14 cellular contexts compared by ENCODE assay signal in the genomic region with DNA sequence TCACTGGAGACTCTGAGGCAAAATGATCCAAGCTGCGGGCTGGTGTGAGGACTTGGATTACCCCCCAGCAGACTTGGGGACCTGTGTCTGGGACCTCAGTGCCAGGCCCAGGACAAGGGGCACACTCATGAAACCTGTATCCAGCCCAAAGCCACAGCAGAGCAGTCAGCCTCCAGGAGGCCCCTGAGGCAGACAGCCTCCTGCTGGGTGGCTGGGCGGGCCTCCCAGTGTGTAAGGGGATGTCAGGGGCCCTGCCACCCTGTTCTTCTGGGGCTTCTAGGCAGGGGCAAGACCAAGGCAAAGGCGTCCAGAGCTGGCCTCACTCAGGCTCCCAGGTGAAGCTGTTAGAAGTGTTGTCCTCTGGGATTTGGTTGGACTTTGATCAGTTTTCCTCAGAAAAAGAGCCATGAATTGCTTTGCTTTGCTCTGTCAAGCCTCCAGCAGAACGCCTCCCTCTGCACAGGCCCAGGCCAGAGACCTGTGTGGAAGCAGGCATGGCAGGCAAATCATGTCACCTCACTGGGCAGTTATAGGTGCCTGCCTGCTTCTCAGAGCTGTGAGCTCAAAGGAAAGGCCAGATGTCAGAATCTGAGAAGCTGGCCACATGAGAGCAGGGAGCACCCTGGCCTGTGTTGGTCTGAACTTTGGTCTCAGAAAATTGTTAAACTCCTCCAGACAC.
DNase-seq lines count a peak whose midpoint lies in the region; ATAC-seq and TF ChIP-seq lines count a peak whose summit lies in the region.
"Had no signal": no experiment of that assay in that cellular context is flagged by ENCODE, and none has a peak within 500 bp of the region (broad histone marks: within the 10 kb centered on the region; RNA-seq: fewer than 3 reads in every experiment).

No MANE protein-coding gene starts in this region.

- peak overlapping the region; percentile 95; the same call in 2 of the 3 replicates for H2BK15ac ChIP-seq in IMR-90 (ENCODE audit: low read depth, low read length)

- 0 out of 2 replicates have a peak overlapping the region, but pooled peaks have one; percentile 11 for H3K4me2 ChIP-seq in IMR-90 (ENCODE audit: low read depth, low read length)
- H3K4me2 ChIP-seq: KMS-11 had no signal

- peak overlapping the region; percentile 89 for H3K56ac ChIP-seq in IMR-90 (ENCODE audit: extremely low read depth, insufficient read depth, low read length)

- TF ChIP-seq CTCF in IMR-90 (conservative IDR thresholded peaks at IDR 0.05; ENCODE audit: low read depth, low read length) (no peak), body of pancreas (IDR thresholded peaks at IDR 0.05) (no peak), mucosa of descending colon (IDR thresholded peaks at IDR 0.05) (no peak), tibial artery (IDR thresholded peaks at IDR 0.05) (no peak)

- peaks cover 50% of the 10 kb centered on the region for H3K9me1 ChIP-seq in IMR-90 (ENCODE audit: insufficient read depth, low read length)

- in situ Hi-C loops in IMR-90 (cut with MboI; ENCODE audit: low sequenced_read_pairs), result no loop called here

- H3K9me3 ChIP-seq in IMR-90 (ENCODE audit: control insufficient read depth, insufficient read depth, low read length), result no peaks in the 10 kb centered on the region
- no peaks in the 10 kb centered on the region for H3K9me3 ChIP-seq in body of pancreas
- H3K9me3 ChIP-seq in mucosa of descending colon, result no peaks in the 10 kb centered on the region
- H3K9me3 ChIP-seq in tibial artery, result no peaks in the 10 kb centered on the region
- H3K9me3 ChIP-seq in MG63, result no peaks in the 10 kb centered on the region
- H3K9me3 ChIP-seq: adrenal gland had no signal

- H3K36me3 ChIP-seq in IMR-90 (ENCODE audit: control insufficient read depth, insufficient read depth, low read length) (peaks cover 5% of the 10 kb centered on the region; the same call in 1 of the 2 replicates), body of pancreas (replicated peaks in 1 of 2; ENCODE audit: insufficient read depth in 1 of 2, low read depth in 2 of 2) (no peaks in the 10 kb centered on the region), mucosa of descending colon (ENCODE audit: low read depth) (no peaks in the 10 kb centered on the region), tibial artery (peaks cover 6 to 19% (median 9%) of the 10 kb centered on the region in 3 donors), MG63 (peaks cover 65% of the 10 kb centered on the region)
- H3K36me3 ChIP-seq: adrenal gland had no signal

- H3K27me3 Mint-ChIP-seq in activated CD4-positive, alpha-beta T cell treated with anti-CD3 and anti-CD28 coated beads, Interleukin-2, amount 10 ng/mL, durations not matched to agents 7 days and 5 days, result peaks cover 4% of the 10 kb centered on the region
- H3K27me3 Mint-ChIP-seq: naive B cell had no signal

- peak overlapping the region; percentile 95 for H2AK5ac ChIP-seq in IMR-90 (ENCODE audit: low read depth, low read length)

- peak overlapping the region; percentile 100 for H4K91ac ChIP-seq in IMR-90 (ENCODE audit: insufficient read depth, low read depth, low read length)

- dilution Hi-C loops in IMR-90 (cut with HindIII; ENCODE audit: low sequenced_read_pairs, unreplicated experiment), result no loop called here

- no peak for TF ChIP-seq RAD21 in IMR-90 (IDR thresholded peaks at IDR 0.05; ENCODE audit: low read length)

- no peaks in the 10 kb centered on the region for H4K20me1 ChIP-seq in IMR-90 (ENCODE audit: insufficient read depth, low read length)

- peaks cover 50% of the 10 kb centered on the region for H3K4me1 ChIP-seq in IMR-90 (ENCODE audit: control insufficient read depth, insufficient read depth, low read length)
- H3K4me1 ChIP-seq in body of pancreas, result peaks cover 26% of the 10 kb centered on the region
- peaks cover 30% of the 10 kb centered on the region for H3K4me1 ChIP-seq in mucosa of descending colon (ENCODE audit: low read depth)
- peaks cover 5 to 60% (median 19%) of the 10 kb centered on the region in 4 donors for H3K4me1 ChIP-seq in tibial artery
- H3K4me1 ChIP-seq: adrenal gland had no signal

- H3K36me3 Mint-ChIP-seq in activated CD4-positive, alpha-beta T cell treated with anti-CD3 and anti-CD28 coated beads, Interleukin-2, amount 10 ng/mL, durations not matched to agents 7 days and 5 days (ENCODE audit: low read depth), result no peaks in the 10 kb centered on the region
- H3K36me3 Mint-ChIP-seq: immature natural killer cell, naive B cell had no signal

- H3K9ac ChIP-seq in IMR-90 (ENCODE audit: low read depth, low read length), result peak overlapping the region; percentile 47
- H3K9ac ChIP-seq: KMS-11 had no signal

- WGBS in IMR-90 (ENCODE audit: extremely low coverage in 2 of 2, insufficient read length in 1 of 2), 2 experiments, result 90% methylated on average over 2 of the region's 4 CpGs; no CpG with 5 or more reads in 1 of the 2 experiments
- WGBS in body of pancreas, 2 donors, result 20 to 57% methylated on average over 1 to 4 of the region's 4 CpGs

- H2AK9ac ChIP-seq in IMR-90 (replicated peaks; ENCODE audit: low read depth, low read length, poor library complexity), result peak overlapping the region; percentile 82

- peak overlapping the region; percentile 95 for H3K23ac ChIP-seq in IMR-90 (ENCODE audit: low read depth, low read length)

- BruUV-seq in IMR-90 (replicated peaks; lab: Mats Ljungman, UMichigan), result no TSS peak

- peak overlapping the region; percentile 95 for H3K14ac ChIP-seq in IMR-90 (replicated peaks; ENCODE audit: low read depth, low read length)

- peak; percentile 6; the same call in 1 of the 2 replicates for ATAC-seq in IMR-90 (ENCODE audit: low read depth)
- peak; percentile 36 for ATAC-seq in body of pancreas
- ATAC-seq in mucosa of descending colon, result peak; percentile 80
- ATAC-seq in HG03159 (IDR thresholded peaks at IDR 0.05; ENCODE audit: unreplicated experiment), result no peak
- ATAC-seq: activated CD4-positive, CD25-positive, alpha-beta regulatory T cell treated with anti-CD3 and anti-CD28 coated beads, Interleukin-2, amount 50 U/mL, for 24 hours had no signal

- no peak overlapping the region for H3K27ac Mint-ChIP-seq in activated CD4-positive, alpha-beta T cell treated with anti-CD3 and anti-CD28 coated beads, Interleukin-2, amount 10 ng/mL, durations not matched to agents 7 days and 5 days
- H3K27ac Mint-ChIP-seq: immature natural killer cell had no signal

- H3K4me1 Mint-ChIP-seq in activated CD4-positive, alpha-beta T cell treated with anti-CD3 and anti-CD28 coated beads, Interleukin-2, amount 10 ng/mL, durations not matched to agents 7 days and 5 days, result no peaks in the 10 kb centered on the region
- H3K4me1 Mint-ChIP-seq: immature natural killer cell had no signal

- H2BK120ac ChIP-seq in IMR-90 (ENCODE audit: low read depth, low read length), result peak overlapping the region; percentile 94

- intact Hi-C loops in IMR-90 (cut with micrococcal nuclease) (no loop called here), body of pancreas (cut with DNase I) (loop anchor here (5.0 kb wide), 2 partner anchors 82 to 162 kb away; no protein-coding TSS in a partner anchor), mucosa of descending colon (cut with DNase I, micrococcal nuclease) (loop anchor here (2.0 to 10.0 kb wide), 5 partner anchors 55 to 165 kb away; no protein-coding TSS in a partner anchor), tibial artery (cut with DNase I; ENCODE audit: low total_unique reads) (no loop called here)

- H4K5ac ChIP-seq in IMR-90 (ENCODE audit: low read depth, low read length), result peak overlapping the region; percentile 66

- H3K27me3 ChIP-seq in IMR-90 (ENCODE audit: control insufficient read depth, insufficient read depth, low read length) (no peaks in the 10 kb centered on the region), body of pancreas (no peaks in the 10 kb centered on the region), tibial artery (no peaks in the 10 kb centered on the region), MG63 (no peaks in the 10 kb centered on the region)
- H3K27me3 ChIP-seq: adrenal gland had no signal

- peak overlapping the region; percentile 99 for H3K4ac ChIP-seq in IMR-90 (ENCODE audit: low read depth, low read length)

- H3K27ac ChIP-seq in IMR-90 (ENCODE audit: insufficient read depth, low read length) (peak overlapping the region; percentile 67), body of pancreas (peak overlapping the region; percentile 47 to 56 (median 52)), tibial artery (peak overlapping the region; percentile 33 to 55)
- H3K27ac ChIP-seq: adrenal gland, KMS-11 had no signal

- peaks cover 42 to 85% of the 10 kb centered on the region in 2 experiments for H3K79me1 ChIP-seq in IMR-90 (ENCODE audit: low read depth in 1 of 2, low read length in 2 of 2)

- H3K4me3 Mint-ChIP-seq in activated CD4-positive, alpha-beta T cell treated with anti-CD3 and anti-CD28 coated beads, Interleukin-2, amount 10 ng/mL, durations not matched to agents 7 days and 5 days, result no peak overlapping the region
- H3K4me3 Mint-ChIP-seq: immature natural killer cell had no signal

- TF ChIP-seq POLR2A in IMR-90 (IDR thresholded peaks at IDR 0.05; ENCODE audit: low read depth, low read length) (no peak), body of pancreas (IDR thresholded peaks at IDR 0.05) (no peak)

- no peak for DNase-seq in IMR-90
- DNase-seq in body of pancreas, result peak in 2 of 4 donors; percentile 48 to 51
- peak in 1 of 3 donors; percentile 64 for DNase-seq in mucosa of descending colon
- peak in 1 of 2 donors; percentile 54 for DNase-seq in tibial artery
- DNase-seq in activated CD4-positive, alpha-beta T cell treated with anti-CD3 and anti-CD28 coated beads, Interleukin-2, amount 10 ng/mL, durations not matched to agents 7 days and 5 days, result no peak
- no peak for DNase-seq in MG63
- DNase-seq: activated T-cell treated with anti-CD3 and anti-CD28 coated beads, Interleukin-2, amount 50 U/mL, for 1 hour; immature natural killer cell; naive B cell; NCI-H2081 treated with DMSO at 0.1 percent for 48 hours had no signal

- peak overlapping the region; percentile 81 to 95 for H4K8ac ChIP-seq in IMR-90 (ENCODE audit: low read depth in 2 of 2, low read length in 2 of 2)

- peak overlapping the region; percentile 84 for H2BK5ac ChIP-seq in IMR-90 (ENCODE audit: low read depth, low read length, poor library complexity, severe bottlenecking)

- peak overlapping the region; percentile 89 for H2AFZ ChIP-seq in IMR-90 (replicated peaks; ENCODE audit: low read length, poor library complexity)

- no peaks in the 10 kb centered on the region for H3K9me3 Mint-ChIP-seq in activated CD4-positive, alpha-beta T cell treated with anti-CD3 and anti-CD28 coated beads, Interleukin-2, amount 10 ng/mL, durations not matched to agents 7 days and 5 days
- H3K9me3 Mint-ChIP-seq: immature natural killer cell, naive B cell had no signal

- H3K4me3 ChIP-seq in IMR-90 (ENCODE audit: insufficient read depth, low read depth, low read length) (no peak overlapping the region), body of pancreas (no peak overlapping the region), mucosa of descending colon (no peak overlapping the region), tibial artery (no peak overlapping the region), MG63 (no peak overlapping the region)
- H3K4me3 ChIP-seq: adrenal gland had no signal

- CTCF ChIA-PET in IMR-90 (lab: Yijun Ruan, JAX), result interaction anchor here (0.9 to 2.3 kb wide), 4 partner anchors 10 to 72 kb away, joined by 4 to 5 read pairs (median 4); no protein-coding TSS in a partner anchor
- CTCF ChIA-PET in activated CD4-positive, alpha-beta T cell treated with anti-CD3 and anti-CD28 coated beads, Interleukin-2, amount 10 ng/mL, durations not matched to agents 7 days and 5 days (lab: Charles Lee), result interaction anchor here (1.7 kb wide), 1 partner anchor 10 kb away, joined by 6 read pairs; no protein-coding TSS in a partner anchor

- peak overlapping the region; percentile 72 for H3K18ac ChIP-seq in IMR-90 (ENCODE audit: low read depth, low read length)

- peak overlapping the region; percentile 99 for H2BK20ac ChIP-seq in IMR-90 (ENCODE audit: low read depth, low read length)

- POLR2A ChIA-PET in IMR-90 (lab: Charles Lee; ENCODE audit: unreplicated experiment), result interaction anchor here (0.6 kb wide), 1 partner anchor 67 kb away, joined by 3 read pairs; no protein-coding TSS in a partner anchor
- POLR2A ChIA-PET in activated CD4-positive, alpha-beta T cell treated with anti-CD3 and anti-CD28 coated beads, Interleukin-2, amount 10 ng/mL, durations not matched to agents 7 days and 5 days (lab: Charles Lee), result no interaction called here

Comparison
In these comparisons a context has a peak if more than half of its experiments do, and no peak if none do; other contexts are left out.
1. intact Hi-C loops: an anchor here in body of pancreas (5.0 kb wide) and mucosa of descending colon (2.0 to 10.0 kb wide); none called in IMR-90 and tibial artery.